ENCODE assay signal across 2 cellular contexts in the genomic region with DNA sequence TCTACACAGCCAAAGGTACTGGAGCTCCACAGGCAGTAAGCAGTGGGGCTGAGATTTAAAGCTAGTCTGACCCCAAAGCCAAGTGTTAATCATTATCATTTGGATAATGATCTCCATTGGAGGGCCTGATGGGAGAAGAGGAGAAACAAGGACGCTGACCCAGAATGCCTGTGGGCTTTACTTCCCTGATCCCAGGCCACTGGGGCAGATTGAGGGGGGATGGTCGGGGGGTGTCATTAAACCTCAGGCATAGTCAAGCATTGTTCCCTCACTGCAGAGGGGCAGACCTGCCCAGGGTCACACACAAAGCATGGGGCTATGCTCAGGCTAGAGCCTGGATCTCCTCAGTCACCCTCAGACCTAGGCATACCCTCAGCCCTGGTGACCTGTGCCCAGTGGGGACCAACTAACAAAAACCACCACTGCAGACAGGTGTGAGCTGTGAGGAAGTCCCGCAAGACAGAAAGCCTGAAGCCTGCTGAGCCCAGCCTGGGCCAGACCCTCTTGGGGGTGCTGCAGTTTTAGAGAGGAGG.
A peak's percentile ranks its signal among the peaks of the same experiment; 100 is the strongest.
TF ChIP-seq lines count a peak whose summit lies in the region.

No MANE protein-coding gene starts in this region.

TF ChIP-seq in H1, 55 proteins besides CTCF, POLR2A, EP300 and RAD21:
- no peak for TF ChIP-seq JUND (IDR thresholded peaks at IDR 0.05; ENCODE audit: low read length)
- no peak for TF ChIP-seq SIN3A (conservative IDR thresholded peaks at IDR 0.05 in 1 of 2, IDR thresholded peaks at IDR 0.05 in 1 of 2; ENCODE audit: low read depth in 1 of 2, low read length in 2 of 2)
- no peak for TF ChIP-seq RBBP5 (IDR thresholded peaks at IDR 0.05; ENCODE audit: borderline replicate concordance, low read depth, low read length)
- no peak for TF ChIP-seq TBP (IDR thresholded peaks at IDR 0.05; ENCODE audit: low read depth, low read length)
- no peak for TF ChIP-seq TCF12 (IDR thresholded peaks at IDR 0.05; ENCODE audit: low read depth, low read length)
- no peak for TF ChIP-seq SIX5 (IDR thresholded peaks at IDR 0.05; ENCODE audit: low read depth, low read length)
- no peak for TF ChIP-seq HDAC2 (IDR thresholded peaks at IDR 0.05; ENCODE audit: borderline replicate concordance in 1 of 2, low read depth in 2 of 2, low read length in 2 of 2)
- TF ChIP-seq KDM5A (IDR thresholded peaks at IDR 0.05; ENCODE audit: low read length), result no peak
- no peak for TF ChIP-seq FOSL1 (IDR thresholded peaks at IDR 0.05; ENCODE audit: insufficient read depth, low read depth, low read length)
- no peak for TF ChIP-seq BRCA1 (IDR thresholded peaks at IDR 0.05; ENCODE audit: low read depth, low read length)
- no peak for TF ChIP-seq EZH2 (IDR thresholded peaks at IDR 0.05; ENCODE audit: low read depth, low read length, severe bottlenecking)
- no peak for TF ChIP-seq CBX5 (IDR thresholded peaks at IDR 0.05; ENCODE audit: low read depth, low read length)
- TF ChIP-seq CEBPB (IDR thresholded peaks at IDR 0.05; ENCODE audit: low read depth, low read length), result no peak
- TF ChIP-seq, protein P1, sequence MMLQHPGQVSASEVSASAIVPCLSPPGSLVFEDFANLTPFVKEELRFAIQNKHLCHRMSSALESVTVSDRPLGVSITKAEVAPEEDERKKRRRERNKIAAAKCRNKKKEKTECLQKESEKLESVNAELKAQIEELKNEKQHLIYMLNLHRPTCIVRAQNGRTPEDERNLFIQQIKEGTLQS (IDR thresholded peaks at IDR 0.05; ENCODE audit: insufficient read depth, low read depth, low read length), result no peak
- TF ChIP-seq, protein P2, sequence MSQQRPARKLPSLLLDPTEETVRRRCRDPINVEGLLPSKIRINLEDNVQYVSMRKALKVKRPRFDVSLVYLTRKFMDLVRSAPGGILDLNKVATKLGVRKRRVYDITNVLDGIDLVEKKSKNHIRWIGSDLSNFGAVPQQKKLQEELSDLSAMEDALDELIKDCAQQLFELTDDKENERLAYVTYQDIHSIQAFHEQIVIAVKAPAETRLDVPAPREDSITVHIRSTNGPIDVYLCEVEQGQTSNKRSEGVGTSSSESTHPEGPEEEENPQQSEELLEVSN (IDR thresholded peaks at IDR 0.05), result no peak

TF ChIP-seq in liver, 16 proteins besides CTCF, POLR2A, EP300 and RAD21:
- TF ChIP-seq NR2F2 (IDR thresholded peaks at IDR 0.05), result no peak
- peak in 1 of 2 donors; percentile 100 for TF ChIP-seq RXRA (IDR thresholded peaks at IDR 0.05)
- no peak for TF ChIP-seq GABPA (IDR thresholded peaks at IDR 0.05 in 1 of 2, conservative IDR thresholded peaks at IDR 0.05 in 1 of 2)
- TF ChIP-seq, protein P3, sequence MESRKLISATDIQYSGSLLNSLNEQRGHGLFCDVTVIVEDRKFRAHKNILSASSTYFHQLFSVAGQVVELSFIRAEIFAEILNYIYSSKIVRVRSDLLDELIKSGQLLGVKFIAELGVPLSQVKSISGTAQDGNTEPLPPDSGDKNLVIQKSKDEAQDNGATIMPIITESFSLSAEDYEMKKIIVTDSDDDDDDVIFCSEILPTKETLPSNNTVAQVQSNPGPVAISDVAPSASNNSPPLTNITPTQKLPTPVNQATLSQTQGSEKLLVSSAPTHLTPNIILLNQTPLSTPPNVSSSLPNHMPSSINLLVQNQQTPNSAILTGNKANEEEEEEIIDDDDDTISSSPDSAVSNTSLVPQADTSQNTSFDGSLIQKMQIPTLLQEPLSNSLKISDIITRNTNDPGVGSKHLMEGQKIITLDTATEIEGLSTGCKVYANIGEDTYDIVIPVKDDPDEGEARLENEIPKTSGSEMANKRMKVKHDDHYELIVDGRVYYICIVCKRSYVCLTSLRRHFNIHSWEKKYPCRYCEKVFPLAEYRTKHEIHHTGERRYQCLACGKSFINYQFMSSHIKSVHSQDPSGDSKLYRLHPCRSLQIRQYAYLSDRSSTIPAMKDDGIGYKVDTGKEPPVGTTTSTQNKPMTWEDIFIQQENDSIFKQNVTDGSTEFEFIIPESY (IDR thresholded peaks at IDR 0.05), result no peak
- TF ChIP-seq JUND (IDR thresholded peaks at IDR 0.05), result peak in 1 of 2 donors; percentile 86
- no peak for TF ChIP-seq YY1 (IDR thresholded peaks at IDR 0.05)
- TF ChIP-seq, protein P4, sequence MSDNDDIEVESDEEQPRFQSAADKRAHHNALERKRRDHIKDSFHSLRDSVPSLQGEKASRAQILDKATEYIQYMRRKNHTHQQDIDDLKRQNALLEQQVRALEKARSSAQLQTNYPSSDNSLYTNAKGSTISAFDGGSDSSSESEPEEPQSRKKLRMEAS (IDR thresholded peaks at IDR 0.05), result no peak
- TF ChIP-seq SP1 (IDR thresholded peaks at IDR 0.05), result no peak
- TF ChIP-seq, protein P5, sequence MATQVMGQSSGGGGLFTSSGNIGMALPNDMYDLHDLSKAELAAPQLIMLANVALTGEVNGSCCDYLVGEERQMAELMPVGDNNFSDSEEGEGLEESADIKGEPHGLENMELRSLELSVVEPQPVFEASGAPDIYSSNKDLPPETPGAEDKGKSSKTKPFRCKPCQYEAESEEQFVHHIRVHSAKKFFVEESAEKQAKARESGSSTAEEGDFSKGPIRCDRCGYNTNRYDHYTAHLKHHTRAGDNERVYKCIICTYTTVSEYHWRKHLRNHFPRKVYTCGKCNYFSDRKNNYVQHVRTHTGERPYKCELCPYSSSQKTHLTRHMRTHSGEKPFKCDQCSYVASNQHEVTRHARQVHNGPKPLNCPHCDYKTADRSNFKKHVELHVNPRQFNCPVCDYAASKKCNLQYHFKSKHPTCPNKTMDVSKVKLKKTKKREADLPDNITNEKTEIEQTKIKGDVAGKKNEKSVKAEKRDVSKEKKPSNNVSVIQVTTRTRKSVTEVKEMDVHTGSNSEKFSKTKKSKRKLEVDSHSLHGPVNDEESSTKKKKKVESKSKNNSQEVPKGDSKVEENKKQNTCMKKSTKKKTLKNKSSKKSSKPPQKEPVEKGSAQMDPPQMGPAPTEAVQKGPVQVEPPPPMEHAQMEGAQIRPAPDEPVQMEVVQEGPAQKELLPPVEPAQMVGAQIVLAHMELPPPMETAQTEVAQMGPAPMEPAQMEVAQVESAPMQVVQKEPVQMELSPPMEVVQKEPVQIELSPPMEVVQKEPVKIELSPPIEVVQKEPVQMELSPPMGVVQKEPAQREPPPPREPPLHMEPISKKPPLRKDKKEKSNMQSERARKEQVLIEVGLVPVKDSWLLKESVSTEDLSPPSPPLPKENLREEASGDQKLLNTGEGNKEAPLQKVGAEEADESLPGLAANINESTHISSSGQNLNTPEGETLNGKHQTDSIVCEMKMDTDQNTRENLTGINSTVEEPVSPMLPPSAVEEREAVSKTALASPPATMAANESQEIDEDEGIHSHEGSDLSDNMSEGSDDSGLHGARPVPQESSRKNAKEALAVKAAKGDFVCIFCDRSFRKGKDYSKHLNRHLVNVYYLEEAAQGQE (IDR thresholded peaks at IDR 0.05), result peak; percentile 82
- TF ChIP-seq, protein P1 (IDR thresholded peaks at IDR 0.05), result no peak
- TF ChIP-seq EGR1 (IDR thresholded peaks at IDR 0.05; ENCODE audit: low read depth in 2 of 2), result no peak
- TF ChIP-seq FOXA1 (IDR thresholded peaks at IDR 0.05), result peak; percentile 77
- no peak for TF ChIP-seq TAF1 (conservative IDR thresholded peaks at IDR 0.05)
- TF ChIP-seq HNF4A (conservative IDR thresholded peaks at IDR 0.05), result peak in 1 of 2 donors; percentile 99
- no peak for TF ChIP-seq HNF4G (IDR thresholded peaks at IDR 0.05)
- peak; percentile 60 for TF ChIP-seq FOXA2 (IDR thresholded peaks at IDR 0.05)
